Comparison of ENCODE assay signal across 2 cellular contexts in the genomic region with DNA sequence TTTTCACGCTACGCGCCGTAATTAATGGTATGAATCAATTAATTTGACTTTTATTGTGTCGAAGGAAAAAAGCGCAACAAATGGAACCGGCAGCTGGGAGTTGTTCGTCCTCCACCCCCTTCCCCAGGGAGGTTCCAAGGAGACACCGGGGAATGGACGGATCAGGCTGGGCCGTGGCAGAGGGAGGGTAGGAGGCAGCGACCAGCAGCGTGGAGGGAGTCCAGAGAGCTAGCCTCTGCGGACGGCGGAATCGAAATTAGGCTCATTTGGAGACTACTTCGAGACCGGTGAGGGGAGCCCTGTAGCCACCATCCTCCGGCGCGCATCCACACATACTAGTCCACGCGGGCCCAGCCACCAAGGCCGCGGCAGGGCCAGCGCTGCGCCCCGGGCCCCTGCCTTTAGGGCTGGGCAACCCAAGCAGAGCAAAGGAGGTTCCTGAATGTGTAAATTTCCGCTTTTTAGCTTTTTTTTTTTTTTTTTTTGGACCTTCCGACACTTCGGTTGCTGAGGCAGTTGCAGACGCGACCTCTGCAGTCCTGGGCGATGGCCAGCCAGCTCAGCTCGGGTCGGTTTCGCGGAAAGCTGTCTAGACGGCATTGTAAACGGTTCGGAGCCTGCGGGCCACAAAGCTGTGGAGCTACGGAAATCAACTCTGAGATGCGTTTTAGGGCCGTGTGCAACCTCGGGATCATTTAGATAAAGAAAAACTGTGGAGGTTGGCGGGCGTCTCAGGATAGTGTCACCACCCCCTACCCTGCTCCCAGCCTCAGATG.
TF ChIP-seq lines count a peak whose summit lies in the region.

No MANE protein-coding gene starts in this region.

TF ChIP-seq in GM23338, 12 proteins besides CTCF, POLR2A, EP300 and RAD21:
- TF ChIP-seq EZH2 (IDR thresholded peaks at IDR 0.05; ENCODE audit: low read depth, unreplicated experiment), result peak; percentile 18
- TF ChIP-seq, protein P1, sequence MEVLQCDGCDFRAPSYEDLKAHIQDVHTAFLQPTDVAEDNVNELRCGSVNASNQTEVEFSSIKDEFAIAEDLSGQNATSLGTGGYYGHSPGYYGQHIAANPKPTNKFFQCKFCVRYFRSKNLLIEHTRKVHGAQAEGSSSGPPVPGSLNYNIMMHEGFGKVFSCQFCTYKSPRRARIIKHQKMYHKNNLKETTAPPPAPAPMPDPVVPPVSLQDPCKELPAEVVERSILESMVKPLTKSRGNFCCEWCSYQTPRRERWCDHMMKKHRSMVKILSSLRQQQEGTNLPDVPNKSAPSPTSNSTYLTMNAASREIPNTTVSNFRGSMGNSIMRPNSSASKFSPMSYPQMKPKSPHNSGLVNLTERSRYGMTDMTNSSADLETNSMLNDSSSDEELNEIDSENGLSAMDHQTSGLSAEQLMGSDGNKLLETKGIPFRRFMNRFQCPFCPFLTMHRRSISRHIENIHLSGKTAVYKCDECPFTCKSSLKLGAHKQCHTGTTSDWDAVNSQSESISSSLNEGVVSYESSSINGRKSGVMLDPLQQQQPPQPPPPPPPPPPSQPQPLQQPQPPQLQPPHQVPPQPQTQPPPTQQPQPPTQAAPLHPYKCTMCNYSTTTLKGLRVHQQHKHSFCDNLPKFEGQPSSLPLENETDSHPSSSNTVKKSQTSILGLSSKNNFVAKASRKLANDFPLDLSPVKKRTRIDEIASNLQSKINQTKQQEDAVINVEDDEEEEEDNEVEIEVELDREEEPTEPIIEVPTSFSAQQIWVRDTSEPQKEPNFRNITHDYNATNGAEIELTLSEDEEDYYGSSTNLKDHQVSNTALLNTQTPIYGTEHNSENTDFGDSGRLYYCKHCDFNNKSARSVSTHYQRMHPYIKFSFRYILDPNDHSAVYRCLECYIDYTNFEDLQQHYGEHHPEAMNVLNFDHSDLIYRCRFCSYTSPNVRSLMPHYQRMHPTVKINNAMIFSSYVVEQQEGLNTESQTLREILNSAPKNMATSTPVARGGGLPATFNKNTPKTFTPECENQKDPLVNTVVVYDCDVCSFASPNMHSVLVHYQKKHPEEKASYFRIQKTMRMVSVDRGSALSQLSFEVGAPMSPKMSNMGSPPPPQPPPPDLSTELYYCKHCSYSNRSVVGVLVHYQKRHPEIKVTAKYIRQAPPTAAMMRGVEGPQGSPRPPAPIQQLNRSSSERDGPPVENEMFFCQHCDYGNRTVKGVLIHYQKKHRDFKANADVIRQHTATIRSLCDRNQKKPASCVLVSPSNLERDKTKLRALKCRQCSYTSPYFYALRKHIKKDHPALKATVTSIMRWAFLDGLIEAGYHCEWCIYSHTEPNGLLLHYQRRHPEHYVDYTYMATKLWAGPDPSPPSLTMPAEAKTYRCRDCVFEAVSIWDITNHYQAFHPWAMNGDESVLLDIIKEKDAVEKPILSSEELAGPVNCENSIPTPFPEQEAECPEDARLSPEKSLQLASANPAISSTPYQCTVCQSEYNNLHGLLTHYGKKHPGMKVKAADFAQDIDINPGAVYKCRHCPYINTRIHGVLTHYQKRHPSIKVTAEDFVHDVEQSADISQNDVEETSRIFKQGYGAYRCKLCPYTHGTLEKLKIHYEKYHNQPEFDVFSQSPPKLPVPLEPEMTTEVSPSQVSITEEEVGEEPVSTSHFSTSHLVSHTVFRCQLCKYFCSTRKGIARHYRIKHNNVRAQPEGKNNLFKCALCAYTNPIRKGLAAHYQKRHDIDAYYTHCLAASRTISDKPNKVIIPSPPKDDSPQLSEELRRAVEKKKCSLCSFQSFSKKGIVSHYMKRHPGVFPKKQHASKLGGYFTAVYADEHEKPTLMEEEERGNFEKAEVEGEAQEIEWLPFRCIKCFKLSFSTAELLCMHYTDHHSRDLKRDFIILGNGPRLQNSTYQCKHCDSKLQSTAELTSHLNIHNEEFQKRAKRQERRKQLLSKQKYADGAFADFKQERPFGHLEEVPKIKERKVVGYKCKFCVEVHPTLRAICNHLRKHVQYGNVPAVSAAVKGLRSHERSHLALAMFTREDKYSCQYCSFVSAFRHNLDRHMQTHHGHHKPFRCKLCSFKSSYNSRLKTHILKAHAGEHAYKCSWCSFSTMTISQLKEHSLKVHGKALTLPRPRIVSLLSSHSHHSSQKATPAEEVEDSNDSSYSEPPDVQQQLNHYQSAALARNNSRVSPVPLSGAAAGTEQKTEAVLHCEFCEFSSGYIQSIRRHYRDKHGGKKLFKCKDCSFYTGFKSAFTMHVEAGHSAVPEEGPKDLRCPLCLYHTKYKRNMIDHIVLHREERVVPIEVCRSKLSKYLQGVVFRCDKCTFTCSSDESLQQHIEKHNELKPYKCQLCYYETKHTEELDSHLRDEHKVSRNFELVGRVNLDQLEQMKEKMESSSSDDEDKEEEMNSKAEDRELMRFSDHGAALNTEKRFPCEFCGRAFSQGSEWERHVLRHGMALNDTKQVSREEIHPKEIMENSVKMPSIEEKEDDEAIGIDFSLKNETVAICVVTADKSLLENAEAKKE (CRISPR knock-in tag; IDR thresholded peaks at IDR 0.05), result no peak

TF ChIP-seq in endothelial cell of umbilical vein, 7 proteins besides CTCF, POLR2A, EP300 and RAD21:
- peak; percentile 87 for TF ChIP-seq EZH2 (IDR thresholded peaks at IDR 0.05; ENCODE audit: borderline replicate concordance, low read depth, low read length, severe bottlenecking)
- no peak for TF ChIP-seq MYC (IDR thresholded peaks at IDR 0.05; ENCODE audit: low read depth, low read length)
